ENCODE assay signal across 33 cellular contexts in genomic region chr9:114122628-114123027, GRCh38. TPM values are rescaled to one million over a fixed set of nuclear protein-coding genes. Genes with fewer than 3 reads are reported as not detected.
"Had no signal": no experiment of that assay in that cellular context is flagged by ENCODE, and none has a peak within 500 bp of the region (broad histone marks: within the 10 kb centered on the region; RNA-seq: fewer than 3 reads in every experiment).

No MANE protein-coding gene starts in this region.

- H3K4me1 ChIP-seq: parathyroid adenoma, psoas muscle, spleen, suprapubic skin, vagina had no signal

- DNase-seq: nephron progenitor cell; occipital lobe; ovary; posterior cingulate gyrus; psoas muscle; right cardiac atrium; stimulated activated CD4-positive, alpha-beta T cell treated with anti-CD3 and anti-CD28 coated beads, Interleukin-12 subunit alpha, Interleukin-12 subunit beta, amount 100 ng/mL, for 4 hours; stimulated activated CD4-positive, alpha-beta T cell treated with anti-CD3 and anti-CD28 coated beads, Interleukin-1b, Interleukin-23, amount 100 ng/mL, for 48 hours; stimulated activated CD4-positive, alpha-beta T cell treated with anti-CD3 and anti-CD28 coated beads, Interleukin-4, amount 100 ng/mL, for 1 hour; stimulated activated CD4-positive, alpha-beta T cell treated with anti-CD3 and anti-CD28 coated beads, Interleukin-4, amount 100 ng/mL, for 4 hours; stimulated activated CD8-positive, alpha-beta memory T cell treated with anti-CD3 and anti-CD28 coated beads, Interleukin-4, amount 100 ng/mL, for 48 hours; stimulated activated naive CD4-positive, alpha-beta T cell; stimulated activated naive CD8-positive, alpha-beta T cell treated with anti-CD3 and anti-CD28 coated beads, Interleukin-15, amount 100 ng/mL, for 72 hours; stimulated activated naive CD8-positive, alpha-beta T cell treated with anti-CD3 and anti-CD28 coated beads, Interleukin-15, Interleukin-2, amounts not matched to agents 100 U/mL and 50 U/mL, for 24 hours; substantia nigra; testis; tibial artery; transverse colon had no signal

- H3K9me3 ChIP-seq: ovary, testis, transverse colon, vagina had no signal

- H3K4me3 Mint-ChIP-seq: naive thymus-derived CD8-positive, alpha-beta T cell; natural killer cell treated with Interleukin-12 subunit alpha and Interleukin-12 subunit beta and Interleukin-15 and Interleukin-18, amount 100 ng/mL, for 72 hours; nephron progenitor cell; neural crest cell; stimulated activated memory B cell treated with anti-CD40 and anti-IgM and Interleukin-4, amounts not matched to agents 10 μg/mL and 1 μg/mL and 100 μg/mL, for 72 hours; stimulated activated naive CD8-positive, alpha-beta T cell treated with anti-CD3 and anti-CD28 coated beads, Interleukin-15, amount 100 ng/mL, for 72 hours; type B pancreatic cell had no signal

- H3K27me3 ChIP-seq: ovary, testis, tibial artery, vagina had no signal

- ATAC-seq: naive thymus-derived CD8-positive, alpha-beta T cell; natural killer cell treated with Interleukin-12 subunit alpha and Interleukin-12 subunit beta and Interleukin-15 and Interleukin-18, amount 100 ng/mL, for 72 hours; psoas muscle; right cardiac atrium; sciatic nerve; stimulated activated memory B cell treated with anti-CD40 and anti-IgM and Interleukin-4, amounts not matched to agents 10 μg/mL and 1 μg/mL and 100 μg/mL, for 72 hours; stimulated activated naive CD8-positive, alpha-beta T cell treated with anti-CD3 and anti-CD28 coated beads, Interleukin-15, amount 100 ng/mL, for 72 hours; stimulated activated naive CD8-positive, alpha-beta T cell treated with anti-CD3 and anti-CD28 coated beads, Interleukin-15, Interleukin-2, amounts not matched to agents 100 U/mL and 50 U/mL, for 24 hours had no signal

- H3K36me3 Mint-ChIP-seq: natural killer cell treated with Interleukin-12 subunit alpha and Interleukin-12 subunit beta and Interleukin-15 and Interleukin-18, amount 100 ng/mL, for 72 hours; stimulated activated memory B cell treated with anti-CD40 and anti-IgM and Interleukin-4, amounts not matched to agents 10 μg/mL and 1 μg/mL and 100 μg/mL, for 72 hours; type B pancreatic cell had no signal

- H2AFZ ChIP-seq: parathyroid adenoma had no signal

- FAIRE-seq: urothelium cell line had no signal

- H3K79me2 ChIP-seq: parathyroid adenoma had no signal

- H3K27ac ChIP-seq: ovary, parathyroid adenoma, psoas muscle, skin epidermis, spleen, suprapubic skin, testis, tibial artery, transverse colon, vagina had no signal

- H3K27me3 Mint-ChIP-seq: progenitor cell of endocrine pancreas had no signal

- H3K36me3 ChIP-seq: ovary, spleen, suprapubic skin, tibial artery, transverse colon, vagina had no signal

- H3K9me3 Mint-ChIP-seq: neural crest cell, type B pancreatic cell had no signal

- H3K4me1 Mint-ChIP-seq: stimulated activated memory B cell treated with anti-CD40 and anti-IgM and Interleukin-4, amounts not matched to agents 10 μg/mL and 1 μg/mL and 100 μg/mL, for 72 hours; stimulated activated naive CD8-positive, alpha-beta T cell treated with anti-CD3 and anti-CD28 coated beads, Interleukin-15, amount 100 ng/mL, for 72 hours had no signal

- H3K27ac Mint-ChIP-seq: natural killer cell treated with Interleukin-12 subunit alpha and Interleukin-12 subunit beta and Interleukin-15 and Interleukin-18, amount 100 ng/mL, for 72 hours; nephron progenitor cell; stimulated activated memory B cell treated with anti-CD40 and anti-IgM and Interleukin-4, amounts not matched to agents 10 μg/mL and 1 μg/mL and 100 μg/mL, for 72 hours; stimulated activated naive CD8-positive, alpha-beta T cell treated with anti-CD3 and anti-CD28 coated beads, Interleukin-15, amount 100 ng/mL, for 72 hours; type B pancreatic cell had no signal

- H3K4me2 ChIP-seq: smooth muscle cell had no signal

- H3K9ac ChIP-seq: parathyroid adenoma had no signal

- H3K4me3 ChIP-seq: ovary, psoas muscle, skin epidermis, smooth muscle cell, spleen, suprapubic skin, testis, tibial artery, transverse colon, vagina had no signal

RNA-seq across cellular contexts. Expression of gene KIF12, which starts 23.5 kb away (rescaled TPM):
- total RNA-seq: naive thymus-derived CD8-positive, alpha-beta T cell; natural killer cell treated with Interleukin-12 subunit alpha and Interleukin-12 subunit beta and Interleukin-15 and Interleukin-18, amount 100 ng/mL, for 72 hours; neural crest cell; osteoblast; smooth muscle cell; vagina had no signal
- polyA plus RNA-seq: naive thymus-derived CD8-positive, alpha-beta T cell; smooth muscle cell had no signal

RNA-seq across cellular contexts. Expression of gene AMBP, which starts 44.5 kb away (rescaled TPM):
- total RNA-seq: naive thymus-derived CD8-positive, alpha-beta T cell; natural killer cell treated with Interleukin-12 subunit alpha and Interleukin-12 subunit beta and Interleukin-15 and Interleukin-18, amount 100 ng/mL, for 72 hours; osteoblast; sciatic nerve; smooth muscle cell; vagina had no signal
- polyA plus RNA-seq: naive thymus-derived CD8-positive, alpha-beta T cell; psoas muscle had no signal
